Comparison of ENCODE assay signal across 1 cellular context in the genomic region with DNA sequence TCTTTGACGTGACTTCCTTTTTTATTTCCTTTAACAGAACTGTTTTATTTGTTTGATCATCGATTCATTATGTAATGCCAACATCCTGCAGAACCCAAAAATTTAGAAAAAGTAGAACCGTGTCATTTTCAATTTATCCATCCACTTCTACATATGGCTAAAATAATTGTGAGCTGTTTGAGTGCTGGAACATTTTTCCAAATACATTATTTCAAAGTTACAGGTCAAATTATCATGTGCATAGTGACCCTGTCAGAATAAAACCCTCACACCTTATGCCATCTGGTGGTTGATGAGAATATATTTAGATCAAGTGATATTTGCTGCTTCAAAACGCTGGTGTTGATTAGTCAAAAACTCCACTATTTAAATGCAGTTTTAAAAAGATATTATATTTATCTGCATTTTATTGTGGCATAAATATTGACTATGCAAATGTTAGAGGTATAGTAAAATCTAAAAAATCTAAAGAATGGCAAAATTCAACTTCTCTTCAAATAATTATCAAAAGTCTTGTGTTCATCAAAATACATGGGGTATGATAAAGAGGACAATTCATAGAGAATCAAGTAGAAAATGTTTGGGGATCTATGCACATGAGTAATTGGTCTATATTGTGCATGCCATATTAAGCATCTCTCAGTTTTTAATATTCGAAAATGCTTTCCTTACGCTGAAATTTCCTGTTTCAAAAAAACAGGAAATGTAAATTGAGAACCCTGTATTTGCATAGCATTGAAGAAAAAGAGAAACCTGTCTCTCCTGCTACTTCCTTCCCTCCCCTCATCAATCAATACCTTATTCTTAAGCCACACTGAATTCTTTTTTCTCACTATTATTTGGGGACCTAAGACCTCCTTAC.
TF ChIP-seq lines count a peak whose summit lies in the region.

No MANE protein-coding gene starts in this region.

TF ChIP-seq in SK-N-SH, 30 proteins besides CTCF, POLR2A, EP300 and RAD21 (continued from another document):
- TF ChIP-seq, protein P1, sequence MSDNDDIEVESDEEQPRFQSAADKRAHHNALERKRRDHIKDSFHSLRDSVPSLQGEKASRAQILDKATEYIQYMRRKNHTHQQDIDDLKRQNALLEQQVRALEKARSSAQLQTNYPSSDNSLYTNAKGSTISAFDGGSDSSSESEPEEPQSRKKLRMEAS (IDR thresholded peaks at IDR 0.05; ENCODE audit: low read depth) = no peak
- TF ChIP-seq MXI1 (IDR thresholded peaks at IDR 0.05; ENCODE audit: low read depth, low read length) (0 out of 2 replicates have a peak, but pooled peaks have one; percentile 52), NFIC (IDR thresholded peaks at IDR 0.05; ENCODE audit: borderline replicate concordance) (no peak), JUND (IDR thresholded peaks at IDR 0.05) (no peak), ELF1 (IDR thresholded peaks at IDR 0.05) (no peak), GABPA (IDR thresholded peaks at IDR 0.05; ENCODE audit: low read depth) (no peak), FOSL2 (IDR thresholded peaks at IDR 0.05; ENCODE audit: borderline replicate concordance, low read depth) (no peak), NRF1 (IDR thresholded peaks at IDR 0.05; ENCODE audit: low read depth, low read length) (no peak), RFX5 (IDR thresholded peaks at IDR 0.05; ENCODE audit: low read length) (no peak), FOXM1 (IDR thresholded peaks at IDR 0.05; ENCODE audit: low read depth) (no peak), RXRA (IDR thresholded peaks at IDR 0.05; ENCODE audit: borderline replicate concordance, low read depth) (no peak), SMC3 (IDR thresholded peaks at IDR 0.05; ENCODE audit: low read depth, low read length) (peak; percentile 86), GATA2 (CRISPR knock-in tag; IDR thresholded peaks at IDR 0.05) (peak; percentile 54; the same call in 1 of the 2 replicates)
- TF ChIP-seq, protein P2, sequence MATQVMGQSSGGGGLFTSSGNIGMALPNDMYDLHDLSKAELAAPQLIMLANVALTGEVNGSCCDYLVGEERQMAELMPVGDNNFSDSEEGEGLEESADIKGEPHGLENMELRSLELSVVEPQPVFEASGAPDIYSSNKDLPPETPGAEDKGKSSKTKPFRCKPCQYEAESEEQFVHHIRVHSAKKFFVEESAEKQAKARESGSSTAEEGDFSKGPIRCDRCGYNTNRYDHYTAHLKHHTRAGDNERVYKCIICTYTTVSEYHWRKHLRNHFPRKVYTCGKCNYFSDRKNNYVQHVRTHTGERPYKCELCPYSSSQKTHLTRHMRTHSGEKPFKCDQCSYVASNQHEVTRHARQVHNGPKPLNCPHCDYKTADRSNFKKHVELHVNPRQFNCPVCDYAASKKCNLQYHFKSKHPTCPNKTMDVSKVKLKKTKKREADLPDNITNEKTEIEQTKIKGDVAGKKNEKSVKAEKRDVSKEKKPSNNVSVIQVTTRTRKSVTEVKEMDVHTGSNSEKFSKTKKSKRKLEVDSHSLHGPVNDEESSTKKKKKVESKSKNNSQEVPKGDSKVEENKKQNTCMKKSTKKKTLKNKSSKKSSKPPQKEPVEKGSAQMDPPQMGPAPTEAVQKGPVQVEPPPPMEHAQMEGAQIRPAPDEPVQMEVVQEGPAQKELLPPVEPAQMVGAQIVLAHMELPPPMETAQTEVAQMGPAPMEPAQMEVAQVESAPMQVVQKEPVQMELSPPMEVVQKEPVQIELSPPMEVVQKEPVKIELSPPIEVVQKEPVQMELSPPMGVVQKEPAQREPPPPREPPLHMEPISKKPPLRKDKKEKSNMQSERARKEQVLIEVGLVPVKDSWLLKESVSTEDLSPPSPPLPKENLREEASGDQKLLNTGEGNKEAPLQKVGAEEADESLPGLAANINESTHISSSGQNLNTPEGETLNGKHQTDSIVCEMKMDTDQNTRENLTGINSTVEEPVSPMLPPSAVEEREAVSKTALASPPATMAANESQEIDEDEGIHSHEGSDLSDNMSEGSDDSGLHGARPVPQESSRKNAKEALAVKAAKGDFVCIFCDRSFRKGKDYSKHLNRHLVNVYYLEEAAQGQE (IDR thresholded peaks at IDR 0.05; ENCODE audit: low read depth, low read length) = no peak
- TF ChIP-seq, protein P3, sequence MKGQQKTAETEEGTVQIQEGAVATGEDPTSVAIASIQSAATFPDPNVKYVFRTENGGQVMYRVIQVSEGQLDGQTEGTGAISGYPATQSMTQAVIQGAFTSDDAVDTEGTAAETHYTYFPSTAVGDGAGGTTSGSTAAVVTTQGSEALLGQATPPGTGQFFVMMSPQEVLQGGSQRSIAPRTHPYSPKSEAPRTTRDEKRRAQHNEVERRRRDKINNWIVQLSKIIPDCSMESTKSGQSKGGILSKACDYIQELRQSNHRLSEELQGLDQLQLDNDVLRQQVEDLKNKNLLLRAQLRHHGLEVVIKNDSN (IDR thresholded peaks at IDR 0.05; ENCODE audit: borderline replicate concordance, low read depth) = no peak
